Comparison of ENCODE assay signal across 21 cellular contexts in the genomic region with DNA sequence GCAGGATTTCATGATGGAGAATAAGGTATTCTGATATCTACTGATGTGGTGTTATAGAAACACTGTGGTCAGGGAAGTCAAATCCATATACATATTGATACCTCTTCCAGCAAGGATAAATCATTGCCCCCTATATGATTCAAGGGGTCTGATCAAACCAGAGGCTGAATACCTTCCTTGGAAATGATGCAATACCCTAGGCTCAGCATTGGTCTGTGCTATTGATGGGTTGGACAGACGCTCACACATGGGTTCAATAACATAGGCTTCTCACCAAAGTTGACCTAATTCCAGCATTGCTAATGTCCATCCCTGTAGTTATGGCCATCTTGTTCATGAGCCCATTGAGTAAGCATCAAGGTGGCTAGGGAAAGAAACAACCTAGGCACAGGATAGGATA.
A peak's percentile ranks its signal among the peaks of the same experiment; 100 is the strongest.
DNase-seq lines count a peak whose midpoint lies in the region; ATAC-seq, FAIRE-seq and TF ChIP-seq lines count a peak whose summit lies in the region.
"Had no signal": no experiment of that assay in that cellular context is flagged by ENCODE, and none has a peak within 500 bp of the region (broad histone marks: within the 10 kb centered on the region; RNA-seq: fewer than 3 reads in every experiment).

No MANE protein-coding gene starts in this region.

- no peak for DNase-seq in HepG2 (ENCODE audit: low spot score)
- no peak for DNase-seq in right lobe of liver
- DNase-seq in Karpas-422: peak; percentile 11
- no peak for DNase-seq in K562 (ENCODE audit: extremely low read depth in 1 of 4, low spot score in 3 of 4)
- DNase-seq in G401 (ENCODE audit: low spot score): no peak
- DNase-seq: ACHN; AML-193; BE2C; CD4-positive, alpha-beta T cell; CD8-positive, alpha-beta memory T cell; GF-D8; H9; HFFc6 had no signal

- H3K9ac ChIP-seq in HepG2 (ENCODE audit: insufficient read depth, low read depth, low read length) (no peak overlapping the region), Karpas-422 (ENCODE audit: low read length) (no peak overlapping the region), K562 (ENCODE audit: insufficient read depth in 1 of 2, low read depth in 2 of 2, low read length in 2 of 2) (no peak overlapping the region)
- H3K9ac ChIP-seq: BLaER1 treated with 17β-estradiol and CSF1 and Interleukin-3, amounts not matched to agents 10 nM and 100 nM had no signal

- H3K27ac ChIP-seq in HepG2 (ENCODE audit: extremely low read length, insufficient read depth, low read length): no peak overlapping the region
- H3K27ac ChIP-seq in right lobe of liver: no peak overlapping the region
- H3K27ac ChIP-seq in Karpas-422 (ENCODE audit: low read length): no peak overlapping the region
- H3K27ac ChIP-seq in K562 (ENCODE audit: extremely low read depth, low read depth, low read length): no peak overlapping the region
- H3K27ac ChIP-seq: 22Rv1; BLaER1 treated with 17β-estradiol and CSF1 and Interleukin-3, amounts not matched to agents 10 nM and 100 nM had no signal

- peaks cover 12% of the 10 kb centered on the region for H3K4me1 ChIP-seq in HepG2 (ENCODE audit: insufficient read depth, low read length)
- H3K4me1 ChIP-seq in right lobe of liver: no peaks in the 10 kb centered on the region
- H3K4me1 ChIP-seq in Karpas-422 (ENCODE audit: low read length): no peaks in the 10 kb centered on the region
- H3K4me1 ChIP-seq in K562 (replicated peaks in 1 of 2; ENCODE audit: control insufficient read depth in 2 of 2, insufficient read depth in 2 of 2, low read length in 2 of 2): peaks cover 10 to 30% of the 10 kb centered on the region in 2 experiments; a peak in 4 of 5 replicates
- H3K4me1 ChIP-seq: BE2C had no signal

- H3K36me3 ChIP-seq in HepG2 (replicated peaks in 1 of 2; ENCODE audit: control insufficient read depth in 1 of 2, insufficient read depth in 2 of 2, low read length in 2 of 2) (no peaks in the 10 kb centered on the region), right lobe of liver (no peaks in the 10 kb centered on the region), Karpas-422 (ENCODE audit: insufficient read depth, low read length) (no peaks in the 10 kb centered on the region), K562 (ENCODE audit: control insufficient read depth, insufficient read depth, low read length) (no peaks in the 10 kb centered on the region)
- H3K36me3 ChIP-seq: BE2C; BLaER1 treated with 17β-estradiol and CSF1 and Interleukin-3, amounts not matched to agents 10 nM and 100 nM had no signal

- H3K9me2 ChIP-seq in Karpas-422 (replicated peaks; ENCODE audit: insufficient read depth, low read length): no peaks in the 10 kb centered on the region

- intact Hi-C loops in HepG2 (cut with micrococcal nuclease; ENCODE audit: unreplicated experiment): no loop called here
- intact Hi-C loops in right lobe of liver (cut with DNase I): no loop called here
- intact Hi-C loops in K562 (cut with micrococcal nuclease): no loop called here

- H3K4me2 ChIP-seq in HepG2 (ENCODE audit: low read depth, low read length) (no peak overlapping the region), Karpas-422 (ENCODE audit: low read depth, low read length, poor library complexity, severe bottlenecking) (no peak overlapping the region), K562 (ENCODE audit: insufficient read depth, low read length) (no peak overlapping the region)
- H3K4me2 ChIP-seq: BLaER1 treated with 17β-estradiol and CSF1 and Interleukin-3, amounts not matched to agents 10 nM and 100 nM; GM23338 had no signal

- FAIRE-seq in HepG2 (lab: Jason Lieb, UNC) (no peak), K562 (lab: Jason Lieb, UNC) (no peak)
- FAIRE-seq: A204.1, D721Med, GM12891, GM18507 had no signal

- BruUV-seq in HepG2 (replicated peaks; lab: Mats Ljungman, UMichigan) (no TSS peak), K562 (replicated peaks; lab: Mats Ljungman, UMichigan) (no TSS peak)

- TF ChIP-seq EP300 in HepG2 (IDR thresholded peaks at IDR 0.05; ENCODE audit: low read depth in 2 of 2, low read length in 2 of 2) (no peak), HepG2 (CRISPR knock-in tag; IDR thresholded peaks at IDR 0.05; ENCODE audit: borderline replicate concordance) (no peak), K562 (IDR thresholded peaks at IDR 0.05; ENCODE audit: low read length) (no peak)

- POLR2A ChIA-PET in HepG2 (lab: Yijun Ruan, JAX): no interaction called here
- POLR2A ChIA-PET in K562 (lab: Yijun Ruan, JAX): no interaction called here

- ATAC-seq in HepG2: no peak
- no peak for ATAC-seq in right lobe of liver
- no peak for ATAC-seq in K562
- no peak for ATAC-seq in HG03469 (IDR thresholded peaks at IDR 0.05; ENCODE audit: unreplicated experiment)
- ATAC-seq: GM23338 had no signal

- TF ChIP-seq RAD21 in HepG2 (CRISPR knock-in tag; IDR thresholded peaks at IDR 0.05) (no peak), K562 (CRISPR knock-in tag; conservative IDR thresholded peaks at IDR 0.05 in 1 of 2, IDR thresholded peaks at IDR 0.05 in 1 of 2) (no peak)

- no peaks in the 10 kb centered on the region for H3K9me3 ChIP-seq in HepG2 (ENCODE audit: low read length)
- H3K9me3 ChIP-seq in right lobe of liver: no peaks in the 10 kb centered on the region
- no peaks in the 10 kb centered on the region for H3K9me3 ChIP-seq in Karpas-422 (ENCODE audit: low read length)
- H3K9me3 ChIP-seq in K562 (replicated peaks; ENCODE audit: control insufficient read depth, insufficient read depth, low read depth, low read length): no peaks in the 10 kb centered on the region
- H3K9me3 ChIP-seq: BE2C; BLaER1 treated with 17β-estradiol and CSF1 and Interleukin-3, amounts not matched to agents 10 nM and 100 nM had no signal

- H3K79me2 ChIP-seq in HepG2 (ENCODE audit: insufficient read depth, low read length): no peaks in the 10 kb centered on the region
- H3K79me2 ChIP-seq in Karpas-422 (ENCODE audit: low read length): no peaks in the 10 kb centered on the region
- H3K79me2 ChIP-seq in K562 (ENCODE audit: control insufficient read depth, insufficient read depth, low read length): no peaks in the 10 kb centered on the region

- H4K20me1 ChIP-seq in HepG2 (ENCODE audit: insufficient read depth, low read length) (no peaks in the 10 kb centered on the region), Karpas-422 (ENCODE audit: insufficient read depth, low read depth, low read length) (no peaks in the 10 kb centered on the region), K562 (replicated peaks; ENCODE audit: control insufficient read depth, insufficient read depth, low read length) (no peaks in the 10 kb centered on the region)
- H4K20me1 ChIP-seq: BLaER1 treated with 17β-estradiol and CSF1 and Interleukin-3, amounts not matched to agents 10 nM and 100 nM had no signal

- TF ChIP-seq CTCF in HepG2 (CRISPR knock-in tag; IDR thresholded peaks at IDR 0.05) (no peak), right lobe of liver (IDR thresholded peaks at IDR 0.05) (no peak), K562 (IDR thresholded peaks at IDR 0.05 in 2 of 3, conservative IDR thresholded peaks at IDR 0.05 in 1 of 3; ENCODE audit: insufficient read depth in 2 of 3, low read depth in 1 of 3, low read length in 3 of 3) (no peak)

- in situ Hi-C loops in HepG2 (cut with HindIII; ENCODE audit: extremely low pct_ligation_motif_present, low pct_unique_long_range_greater_than_20kb): no loop called here
- in situ Hi-C loops in K562 (cut with MboI): no loop called here
- in situ Hi-C loops in G401 (cut with HindIII; ENCODE audit: low sequenced_read_pairs): no loop called here

- no peaks in the 10 kb centered on the region for H3K9me1 ChIP-seq in K562 (ENCODE audit: control insufficient read depth, insufficient read depth, low read length)

- TF ChIP-seq POLR2A in HepG2 (IDR thresholded peaks at IDR 0.05; ENCODE audit: insufficient read depth in 1 of 2, low read depth in 2 of 2, low read length in 2 of 2) (no peak), right lobe of liver (IDR thresholded peaks at IDR 0.05) (no peak), K562 (conservative IDR thresholded peaks at IDR 0.05) (no peak)

- H3K27me3 ChIP-seq in HepG2 (ENCODE audit: control insufficient read depth in 1 of 2, insufficient read depth in 2 of 2, low read length in 2 of 2): no peaks in the 10 kb centered on the region
- no peaks in the 10 kb centered on the region for H3K27me3 ChIP-seq in right lobe of liver
- H3K27me3 ChIP-seq in Karpas-422 (ENCODE audit: low read length): no peaks in the 10 kb centered on the region
- no peaks in the 10 kb centered on the region for H3K27me3 ChIP-seq in K562 (ENCODE audit: control insufficient read depth in 2 of 2, insufficient read depth in 2 of 2, low read length in 2 of 2)
- H3K27me3 ChIP-seq: BE2C; BLaER1 treated with 17β-estradiol and CSF1 and Interleukin-3, amounts not matched to agents 10 nM and 100 nM had no signal

- H2AFZ ChIP-seq in HepG2 (ENCODE audit: low read length): no peak overlapping the region
- no peak overlapping the region for H2AFZ ChIP-seq in Karpas-422 (ENCODE audit: low read length)
- H2AFZ ChIP-seq in K562 (ENCODE audit: low read depth, low read length): peak overlapping the region; percentile 66
- H2AFZ ChIP-seq: GM23338 had no signal

- no CpG with 5 or more reads among the region's 1 CpG for WGBS in HepG2 (ENCODE audit: low lambda C conversion rate)
- 83% methylated on average over 1 of the region's 1 CpG for WGBS in right lobe of liver (ENCODE audit: insufficient coverage, low coverage, low lambda C conversion rate, missing lambda C conversion rate)
- 50% methylated on average over 1 of the region's 1 CpG for WGBS in K562 (ENCODE audit: insufficient coverage, low coverage, missing lambda C conversion rate)

- no peak overlapping the region for H3K4me3 ChIP-seq in HepG2 (replicated peaks in 1 of 3; ENCODE audit: insufficient read depth in 1 of 3, low read depth in 2 of 3, low read length in 3 of 3)
- no peak overlapping the region for H3K4me3 ChIP-seq in right lobe of liver
- no peak overlapping the region for H3K4me3 ChIP-seq in Karpas-422 (ENCODE audit: low read length)
- no peak overlapping the region for H3K4me3 ChIP-seq in K562
- H3K4me3 ChIP-seq: BLaER1 treated with 17β-estradiol and CSF1 and Interleukin-3, amounts not matched to agents 10 nM and 100 nM; GM23338 had no signal

- CTCF ChIA-PET in HepG2 (lab: Yijun Ruan, JAX; ENCODE audit: low intra/inter-chr PET ratio, low total read pairs) (no interaction called here), K562 (lab: Yijun Ruan, JAX; ENCODE audit: low intra/inter-chr PET ratio) (no interaction called here)

TF ChIP-seq in HepG2, 621 proteins besides CTCF, POLR2A, EP300 and RAD21 (continues in another document):
- TF ChIP-seq CEBPB (IDR thresholded peaks at IDR 0.05; ENCODE audit: borderline replicate concordance, low read depth, low read length) (peak; percentile 55; the same call in 1 of the 2 replicates), CEBPG (CRISPR knock-in tag; IDR thresholded peaks at IDR 0.05) (no peak)

TF ChIP-seq in K562, 482 proteins besides CTCF, POLR2A, EP300 and RAD21:
- TF ChIP-seq CEBPG (CRISPR knock-in tag; IDR thresholded peaks at IDR 0.05): no peak
- peak; percentile 32 to 78; a peak in 2 of 4 replicates for TF ChIP-seq CEBPG (tag; conservative IDR thresholded peaks at IDR 0.05 in 1 of 2, IDR thresholded peaks at IDR 0.05 in 1 of 2)
- TF ChIP-seq CEBPB (tag; IDR thresholded peaks at IDR 0.05): 0 out of 2 replicates have a peak, but pooled peaks have one; percentile 40
- TF ChIP-seq CC2D1A (IDR thresholded peaks at IDR 0.05): no peak
- no peak for TF ChIP-seq BCL6 (CRISPR knock-in tag; IDR thresholded peaks at IDR 0.05)
